Comparison of ENCODE assay signal across 29 cellular contexts in genomic region chr22:23512348-23512705, GRCh38.
"Had no signal": no experiment of that assay in that cellular context is flagged by ENCODE, and none has a peak within 500 bp of the region (broad histone marks: within the 10 kb centered on the region; RNA-seq: fewer than 3 reads in every experiment).

No MANE protein-coding gene starts in this region.

- H3K4me3 Mint-ChIP-seq: memory B cell; naive thymus-derived CD4-positive, alpha-beta T cell; nephron; stimulated activated naive CD8-positive, alpha-beta T cell treated with anti-CD3 and anti-CD28 coated beads, Interleukin-15, amount 100 ng/mL, for 72 hours; type B pancreatic cell had no signal

- FAIRE-seq: colon had no signal

- H3K36me3 ChIP-seq: gastrocnemius medialis, heart left ventricle, lower lobe of right lung, neutrophil, right atrium auricular region, tibial artery had no signal

- H2AFZ ChIP-seq: hepatocyte, parathyroid adenoma had no signal

- H3K9me3 Mint-ChIP-seq: memory B cell; naive thymus-derived CD4-positive, alpha-beta T cell; nephron; stimulated activated naive CD8-positive, alpha-beta T cell treated with anti-CD3 and anti-CD28 coated beads, Interleukin-15, amount 100 ng/mL, for 72 hours; type B pancreatic cell had no signal

- H3K4me3 ChIP-seq: dorsolateral prefrontal cortex, gastrocnemius medialis, heart left ventricle, hepatocyte, lower lobe of right lung, right atrium auricular region, smooth muscle cell, testis, tibial artery had no signal

- H3K27ac Mint-ChIP-seq: memory B cell; naive thymus-derived CD4-positive, alpha-beta T cell; stimulated activated naive CD8-positive, alpha-beta T cell treated with anti-CD3 and anti-CD28 coated beads, Interleukin-15, amount 100 ng/mL, for 72 hours had no signal

- H3K27ac ChIP-seq: dorsolateral prefrontal cortex, gastrocnemius medialis, hepatocyte, lower lobe of right lung, neutrophil, parathyroid adenoma, right atrium auricular region, testis, tibial artery had no signal

- H3K9ac ChIP-seq: parathyroid adenoma had no signal

- H3K79me2 ChIP-seq: hepatocyte, parathyroid adenoma had no signal

- H3K36me3 Mint-ChIP-seq: memory B cell; naive thymus-derived CD4-positive, alpha-beta T cell; type B pancreatic cell had no signal

- H3K4me1 ChIP-seq: gastrocnemius medialis, heart left ventricle, lower lobe of right lung, parathyroid adenoma, right atrium auricular region, testis, tibial artery had no signal

- H3K4me2 ChIP-seq: hepatocyte, smooth muscle cell had no signal

- DNase-seq: central memory CD4-positive, alpha-beta T cell; dorsolateral prefrontal cortex; effector CD4-positive, alpha-beta T cell; foreskin fibroblast; gastrocnemius medialis; heart left ventricle; left cardiac atrium; left ventricle myocardium superior; lower lobe of right lung; midbrain; naive thymus-derived CD4-positive, alpha-beta T cell; stimulated activated CD4-positive, alpha-beta T cell treated with anti-CD3 and anti-CD28 coated beads, Interleukin-12 subunit alpha, Interleukin-12 subunit beta, amount 100 ng/mL, for 4 hours; stimulated activated CD4-positive, alpha-beta T cell treated with anti-CD3 and anti-CD28 coated beads, Interleukin-1b, Interleukin-23, amount 100 ng/mL, for 48 hours; stimulated activated CD4-positive, alpha-beta T cell treated with anti-CD3 and anti-CD28 coated beads, Interleukin-4, amount 100 ng/mL, for 1 hour; stimulated activated CD8-positive, alpha-beta memory T cell treated with anti-CD3 and anti-CD28 coated beads, Interleukin-4, amount 100 ng/mL, for 48 hours; stimulated activated naive CD4-positive, alpha-beta T cell; stimulated activated naive CD8-positive, alpha-beta T cell treated with anti-CD3 and anti-CD28 coated beads, Interleukin-15, amount 100 ng/mL, for 72 hours; testis; tibial artery had no signal

- H3K9me3 ChIP-seq: gastrocnemius medialis, heart left ventricle, lower lobe of right lung, neutrophil, right atrium auricular region, testis, tibial artery had no signal

- H3K27me3 ChIP-seq: dorsolateral prefrontal cortex, gastrocnemius medialis, heart left ventricle, hepatocyte, neutrophil, right atrium auricular region, testis, tibial artery had no signal

- H3K4me1 Mint-ChIP-seq: memory B cell; naive thymus-derived CD4-positive, alpha-beta T cell; stimulated activated naive CD8-positive, alpha-beta T cell treated with anti-CD3 and anti-CD28 coated beads, Interleukin-15, amount 100 ng/mL, for 72 hours had no signal

- H3K27me3 Mint-ChIP-seq: progenitor cell of endocrine pancreas; stimulated activated naive CD8-positive, alpha-beta T cell treated with anti-CD3 and anti-CD28 coated beads, Interleukin-15, amount 100 ng/mL, for 72 hours; type B pancreatic cell had no signal
